Comparison of ENCODE assay signal across 12 cellular contexts in genomic region chr19:1136201-1136600, GRCh38. TPM values are rescaled to one million over a fixed set of nuclear protein-coding genes. Genes with fewer than 3 reads are reported as not detected.
DNase-seq lines count a peak whose midpoint lies in the region; ATAC-seq and TF ChIP-seq lines count a peak whose summit lies in the region.
"Had no signal": no experiment of that assay in that cellular context is flagged by ENCODE, and none has a peak within 500 bp of the region (broad histone marks: within the 10 kb centered on the region; RNA-seq: fewer than 3 reads in every experiment).

No MANE protein-coding gene starts in this region.

- peaks cover 29% of the 10 kb centered on the region for H3K36me3 Mint-ChIP-seq in activated T-cell treated with anti-CD3 and anti-CD28 coated beads, Interleukin-2, amount 50 U/mL, for 24 hours (ENCODE audit: low read depth)
- peaks cover 0 to 5% of the 10 kb centered on the region in 2 donors for H3K36me3 Mint-ChIP-seq in activated T-cell treated with anti-CD3 and anti-CD28 coated beads, Interleukin-2, amount 50 U/mL, for 72 hours (ENCODE audit: insufficient read depth in 2 of 2)

- H3K27ac Mint-ChIP-seq in activated T-cell treated with anti-CD3 and anti-CD28 coated beads, Interleukin-2, amount 50 U/mL, for 24 hours: peak overlapping the region; percentile 88
- no peak overlapping the region for H3K27ac Mint-ChIP-seq in activated T-cell treated with anti-CD3 and anti-CD28 coated beads, Interleukin-2, amount 50 U/mL, for 72 hours

- H3F3A ChIP-seq in OCI-LY1 (ENCODE audit: insufficient read depth, low read length): no peaks in the 10 kb centered on the region

- H3K4me1 Mint-ChIP-seq in activated T-cell treated with anti-CD3 and anti-CD28 coated beads, Interleukin-2, amount 50 U/mL, for 24 hours (ENCODE audit: low read depth): peaks cover 32% of the 10 kb centered on the region
- H3K4me1 Mint-ChIP-seq in activated T-cell treated with anti-CD3 and anti-CD28 coated beads, Interleukin-2, amount 50 U/mL, for 72 hours (ENCODE audit: low read depth): peaks cover 10% of the 10 kb centered on the region

- ATAC-seq in activated T-cell treated with anti-CD3 and anti-CD28 coated beads, Interleukin-2, amount 50 U/mL, for 72 hours (replicated peaks in 1 of 2): no peak
- ATAC-seq in left colon (peak; percentile 70), GM19463 (IDR thresholded peaks at IDR 0.05; ENCODE audit: unreplicated experiment) (no peak), left ventricle myocardium superior (no peak)
- ATAC-seq: foreskin keratinocyte had no signal

- H3K9me3 Mint-ChIP-seq in activated T-cell treated with anti-CD3 and anti-CD28 coated beads, Interleukin-2, amount 50 U/mL, for 24 hours: no peaks in the 10 kb centered on the region
- H3K9me3 Mint-ChIP-seq in activated T-cell treated with anti-CD3 and anti-CD28 coated beads, Interleukin-2, amount 50 U/mL, for 72 hours: no peaks in the 10 kb centered on the region
- H3K9me3 Mint-ChIP-seq: IgD-negative memory B cell had no signal

- H3K9ac ChIP-seq in OCI-LY1 (ENCODE audit: low read length): peak overlapping the region; percentile 42; the same call in 1 of the 2 replicates
- H3K9ac ChIP-seq: GM23248 had no signal

- H3K9me3 ChIP-seq in OCI-LY1 (ENCODE audit: low read length) (no peaks in the 10 kb centered on the region), thyroid gland (no peaks in the 10 kb centered on the region), hepatocyte (ENCODE audit: low read depth) (no peaks in the 10 kb centered on the region)

- H3K9me2 ChIP-seq in OCI-LY1 (ENCODE audit: low read depth, low read length) (no peaks in the 10 kb centered on the region), hepatocyte (replicated peaks; ENCODE audit: insufficient read depth) (no peaks in the 10 kb centered on the region)

- peak overlapping the region; percentile 61 for H3K27ac ChIP-seq in OCI-LY1 (ENCODE audit: low read depth, low read length, poor library complexity, severe bottlenecking)
- peak overlapping the region; percentile 51 to 68 (median 67) for H3K27ac ChIP-seq in thyroid gland
- H3K27ac ChIP-seq in hepatocyte: no peak overlapping the region
- H3K27ac ChIP-seq: foreskin keratinocyte, GM23248 had no signal

- TF ChIP-seq CTCF in OCI-LY1 (IDR thresholded peaks at IDR 0.05; ENCODE audit: low read length) (no peak), thyroid gland (IDR thresholded peaks at IDR 0.05) (no peak), hepatocyte (IDR thresholded peaks at IDR 0.05; ENCODE audit: poor library complexity) (no peak)

- H3K4me2 ChIP-seq in OCI-LY1 (ENCODE audit: low read length): peak overlapping the region; percentile 44
- H3K4me2 ChIP-seq in hepatocyte: no peak overlapping the region

- H3K79me2 ChIP-seq in OCI-LY1 (ENCODE audit: insufficient read depth, low read length) (no peaks in the 10 kb centered on the region), hepatocyte (peaks cover 16% of the 10 kb centered on the region)

- intact Hi-C loops in left colon (cut with DNase I, micrococcal nuclease) (no loop called here), thyroid gland (cut with DNase I) (no loop called here), left ventricle myocardium superior (cut with micrococcal nuclease) (no loop called here)

- H3K4me1 ChIP-seq in OCI-LY1 (ENCODE audit: insufficient read depth, low read length, severe bottlenecking): peaks cover 52% of the 10 kb centered on the region
- H3K4me1 ChIP-seq in thyroid gland: peaks cover 15 to 48% of the 10 kb centered on the region in 2 donors
- H3K4me1 ChIP-seq in hepatocyte (ENCODE audit: insufficient read depth): peaks cover 17% of the 10 kb centered on the region
- H3K4me1 ChIP-seq: foreskin keratinocyte had no signal

- DNase-seq in activated T-cell treated with anti-CD3 and anti-CD28 coated beads, Interleukin-2, amount 50 U/mL, for 24 hours: no peak
- no peak for DNase-seq in activated T-cell treated with anti-CD3 and anti-CD28 coated beads, Interleukin-2, amount 50 U/mL, for 72 hours
- DNase-seq in left colon: peak; percentile 75 to 77
- DNase-seq in thyroid gland: peak in 1 of 2 donors; percentile 23
- no peak for DNase-seq in left ventricle myocardium superior
- no peak for DNase-seq in hepatocyte (ENCODE audit: low spot score)
- DNase-seq: foreskin keratinocyte, GM23248, SIG-M5 had no signal

- H3K27me3 Mint-ChIP-seq in activated T-cell treated with anti-CD3 and anti-CD28 coated beads, Interleukin-2, amount 50 U/mL, for 24 hours: no peaks in the 10 kb centered on the region
- H3K27me3 Mint-ChIP-seq in activated T-cell treated with anti-CD3 and anti-CD28 coated beads, Interleukin-2, amount 50 U/mL, for 72 hours (ENCODE audit: low read depth): no peaks in the 10 kb centered on the region
- H3K27me3 Mint-ChIP-seq: IgD-negative memory B cell had no signal

- no peak overlapping the region for H2AFZ ChIP-seq in OCI-LY1 (ENCODE audit: low read length)
- no peak overlapping the region for H2AFZ ChIP-seq in hepatocyte
- H2AFZ ChIP-seq: GM23248 had no signal

- H3K4me3 ChIP-seq in OCI-LY1 (ENCODE audit: low read depth, low read length, poor library complexity, severe bottlenecking): peak overlapping the region; percentile 27
- H3K4me3 ChIP-seq in thyroid gland (replicated peaks in 1 of 3): no peak overlapping the region
- no peak overlapping the region for H3K4me3 ChIP-seq in hepatocyte
- H3K4me3 ChIP-seq: GM23248 had no signal

- H3K27me3 ChIP-seq in OCI-LY1 (ENCODE audit: insufficient read depth, low read length): no peaks in the 10 kb centered on the region
- H3K27me3 ChIP-seq in thyroid gland: no peaks in the 10 kb centered on the region
- H3K27me3 ChIP-seq in hepatocyte: no peaks in the 10 kb centered on the region
- H3K27me3 ChIP-seq: foreskin keratinocyte had no signal

- H3K4me3 Mint-ChIP-seq in activated T-cell treated with anti-CD3 and anti-CD28 coated beads, Interleukin-2, amount 50 U/mL, for 24 hours: no peak overlapping the region
- H3K4me3 Mint-ChIP-seq in activated T-cell treated with anti-CD3 and anti-CD28 coated beads, Interleukin-2, amount 50 U/mL, for 72 hours: peak overlapping the region in 1 of 2 donors; percentile 54

- H4K20me1 ChIP-seq in OCI-LY1 (ENCODE audit: insufficient read depth, low read length) (no peaks in the 10 kb centered on the region), hepatocyte (ENCODE audit: insufficient read depth, poor library complexity, severe bottlenecking) (peaks cover 3% of the 10 kb centered on the region)

- WGBS in thyroid gland, 2 donors: 61 to 76% methylated on average over 6 to 9 of the region's 12 CpGs
- WGBS in hepatocyte (ENCODE audit: low lambda C conversion rate, missing lambda C conversion rate): 79% methylated on average over 12 of the region's 12 CpGs

- TF ChIP-seq POLR2A in thyroid gland (IDR thresholded peaks at IDR 0.05): no peak

- H3K36me3 ChIP-seq in OCI-LY1 (ENCODE audit: insufficient read depth, low read length) (no peaks in the 10 kb centered on the region; the same call in 1 of the 2 replicates), thyroid gland (no peaks in the 10 kb centered on the region), hepatocyte (replicated peaks; ENCODE audit: insufficient read depth, low read depth) (no peaks in the 10 kb centered on the region)

RNA-seq across cellular contexts. Expression of gene GPX4, which starts 32.4 kb away (rescaled TPM):
- total RNA-seq in activated T-cell treated with anti-CD3 and anti-CD28 coated beads, Interleukin-2, amount 50 U/mL, for 72 hours: 100 to 1,000 TPM; 251 to 308 TPM
- total RNA-seq in left colon: 100 to 1,000 TPM; 162 to 176 TPM
- total RNA-seq in thyroid gland: 100 to 1,000 TPM; 350 to 485 (median 414) TPM
- total RNA-seq in left ventricle myocardium superior: 337 TPM
- total RNA-seq in hepatocyte: 524 and 539 TPM in 2 replicates
- polyA plus RNA-seq in hepatocyte: 729 and 735 TPM in 2 replicates

RNA-seq across cellular contexts. Expression of gene SBNO2, which starts 37.9 kb away (rescaled TPM):
- 100 to 1,000 TPM; 142 to 146 TPM for total RNA-seq in activated T-cell treated with anti-CD3 and anti-CD28 coated beads, Interleukin-2, amount 50 U/mL, for 72 hours
- total RNA-seq in left colon: 10 to 100 TPM; 58.6 to 71.9 TPM
- total RNA-seq in thyroid gland: 10 to 100 TPM; 22.8 to 69.0 (median 25.5) TPM
- total RNA-seq in left ventricle myocardium superior: 18.7 TPM
- 15.2 and 15.6 TPM in 2 replicates for total RNA-seq in hepatocyte
- 12.7 and 16.2 TPM in 2 replicates for polyA plus RNA-seq in hepatocyte

RNA-seq across cellular contexts. Expression of gene POLR2E, which starts 41.0 kb away (rescaled TPM):
- 100 to 1,000 TPM; 176 to 179 TPM for total RNA-seq in activated T-cell treated with anti-CD3 and anti-CD28 coated beads, Interleukin-2, amount 50 U/mL, for 72 hours
- total RNA-seq in left colon: 100 to 1,000 TPM; 116 to 141 TPM
- total RNA-seq in thyroid gland: 100 to 1,000 TPM in 3 of 4 donors, 10 to 100 TPM in 1; 87.6 to 264 (median 163) TPM
- total RNA-seq in left ventricle myocardium superior: 148 TPM
- total RNA-seq in hepatocyte: 126 and 170 TPM in 2 replicates
- polyA plus RNA-seq in hepatocyte: 326 and 328 TPM in 2 replicates

Comparison
In these comparisons a context has a peak if more than half of its experiments do, and no peak if none do; other contexts are left out.
1. DNase-seq: peak in left colon (2 of 2); none in activated T-cell treated with anti-CD3 and anti-CD28 coated beads, Interleukin-2, amount 50 U/mL, for 24 hours (single experiment), activated T-cell treated with anti-CD3 and anti-CD28 coated beads, Interleukin-2, amount 50 U/mL, for 72 hours (0 of 2), left ventricle myocardium superior (single experiment) and hepatocyte (single experiment).